Comparison of ENCODE assay signal across 2 cellular contexts in the genomic region with DNA sequence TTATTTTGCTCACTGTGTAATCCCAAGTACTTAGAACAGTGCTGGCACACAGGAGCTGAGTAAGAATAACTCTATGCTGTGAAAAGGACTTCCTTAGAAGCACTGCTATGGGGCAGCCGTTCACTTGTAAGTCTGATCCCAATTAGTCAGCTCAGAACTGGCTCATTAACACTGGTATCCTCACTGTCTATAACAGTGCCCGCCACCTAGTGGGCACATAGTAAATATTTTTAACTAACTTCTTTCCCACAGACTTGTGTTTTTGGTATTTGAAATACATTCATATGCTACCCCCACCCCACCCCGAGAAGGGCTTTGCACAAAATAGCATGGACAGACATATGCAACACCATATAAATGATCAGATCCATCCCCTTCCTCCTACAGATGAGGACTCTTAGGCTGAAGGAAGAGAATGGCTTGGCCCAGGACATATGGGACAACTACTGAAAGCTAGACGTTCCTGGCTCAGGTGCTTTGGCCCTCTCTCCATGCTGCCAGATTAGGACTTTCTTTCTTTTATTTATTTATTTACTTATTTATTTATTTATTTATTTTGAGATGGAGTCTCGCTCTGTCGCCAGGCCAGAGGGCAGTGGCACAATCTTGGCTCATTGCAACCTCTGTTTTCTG.
TF ChIP-seq lines count a peak whose summit lies in the region.

No MANE protein-coding gene starts in this region.

TF ChIP-seq in SK-N-SH, 30 proteins besides CTCF, POLR2A, EP300 and RAD21 (continued from another document):
- TF ChIP-seq, protein P1, sequence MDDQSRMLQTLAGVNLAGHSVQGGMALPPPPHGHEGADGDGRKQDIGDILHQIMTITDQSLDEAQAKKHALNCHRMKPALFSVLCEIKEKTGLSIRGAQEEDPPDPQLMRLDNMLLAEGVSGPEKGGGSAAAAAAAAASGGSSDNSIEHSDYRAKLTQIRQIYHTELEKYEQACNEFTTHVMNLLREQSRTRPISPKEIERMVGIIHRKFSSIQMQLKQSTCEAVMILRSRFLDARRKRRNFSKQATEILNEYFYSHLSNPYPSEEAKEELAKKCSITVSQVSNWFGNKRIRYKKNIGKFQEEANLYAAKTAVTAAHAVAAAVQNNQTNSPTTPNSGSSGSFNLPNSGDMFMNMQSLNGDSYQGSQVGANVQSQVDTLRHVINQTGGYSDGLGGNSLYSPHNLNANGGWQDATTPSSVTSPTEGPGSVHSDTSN (IDR thresholded peaks at IDR 0.05) = no peak

TF ChIP-seq in K562, 482 proteins besides CTCF, POLR2A, EP300 and RAD21 (continued from another document):
- TF ChIP-seq SMC3 (conservative IDR thresholded peaks at IDR 0.05; ENCODE audit: insufficient read depth, low read depth, low read length) = peak; percentile 22; the same call in 1 of the 2 replicates
- peak; percentile 17; the same call in 1 of the 2 replicates for TF ChIP-seq KLF16 (IDR thresholded peaks at IDR 0.05)
- TF ChIP-seq, protein P2, sequence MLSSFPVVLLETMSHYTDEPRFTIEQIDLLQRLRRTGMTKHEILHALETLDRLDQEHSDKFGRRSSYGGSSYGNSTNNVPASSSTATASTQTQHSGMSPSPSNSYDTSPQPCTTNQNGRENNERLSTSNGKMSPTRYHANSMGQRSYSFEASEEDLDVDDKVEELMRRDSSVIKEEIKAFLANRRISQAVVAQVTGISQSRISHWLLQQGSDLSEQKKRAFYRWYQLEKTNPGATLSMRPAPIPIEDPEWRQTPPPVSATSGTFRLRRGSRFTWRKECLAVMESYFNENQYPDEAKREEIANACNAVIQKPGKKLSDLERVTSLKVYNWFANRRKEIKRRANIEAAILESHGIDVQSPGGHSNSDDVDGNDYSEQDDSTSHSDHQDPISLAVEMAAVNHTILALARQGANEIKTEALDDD (IDR thresholded peaks at IDR 0.05) = peak; percentile 67
- TF ChIP-seq, protein P3, sequence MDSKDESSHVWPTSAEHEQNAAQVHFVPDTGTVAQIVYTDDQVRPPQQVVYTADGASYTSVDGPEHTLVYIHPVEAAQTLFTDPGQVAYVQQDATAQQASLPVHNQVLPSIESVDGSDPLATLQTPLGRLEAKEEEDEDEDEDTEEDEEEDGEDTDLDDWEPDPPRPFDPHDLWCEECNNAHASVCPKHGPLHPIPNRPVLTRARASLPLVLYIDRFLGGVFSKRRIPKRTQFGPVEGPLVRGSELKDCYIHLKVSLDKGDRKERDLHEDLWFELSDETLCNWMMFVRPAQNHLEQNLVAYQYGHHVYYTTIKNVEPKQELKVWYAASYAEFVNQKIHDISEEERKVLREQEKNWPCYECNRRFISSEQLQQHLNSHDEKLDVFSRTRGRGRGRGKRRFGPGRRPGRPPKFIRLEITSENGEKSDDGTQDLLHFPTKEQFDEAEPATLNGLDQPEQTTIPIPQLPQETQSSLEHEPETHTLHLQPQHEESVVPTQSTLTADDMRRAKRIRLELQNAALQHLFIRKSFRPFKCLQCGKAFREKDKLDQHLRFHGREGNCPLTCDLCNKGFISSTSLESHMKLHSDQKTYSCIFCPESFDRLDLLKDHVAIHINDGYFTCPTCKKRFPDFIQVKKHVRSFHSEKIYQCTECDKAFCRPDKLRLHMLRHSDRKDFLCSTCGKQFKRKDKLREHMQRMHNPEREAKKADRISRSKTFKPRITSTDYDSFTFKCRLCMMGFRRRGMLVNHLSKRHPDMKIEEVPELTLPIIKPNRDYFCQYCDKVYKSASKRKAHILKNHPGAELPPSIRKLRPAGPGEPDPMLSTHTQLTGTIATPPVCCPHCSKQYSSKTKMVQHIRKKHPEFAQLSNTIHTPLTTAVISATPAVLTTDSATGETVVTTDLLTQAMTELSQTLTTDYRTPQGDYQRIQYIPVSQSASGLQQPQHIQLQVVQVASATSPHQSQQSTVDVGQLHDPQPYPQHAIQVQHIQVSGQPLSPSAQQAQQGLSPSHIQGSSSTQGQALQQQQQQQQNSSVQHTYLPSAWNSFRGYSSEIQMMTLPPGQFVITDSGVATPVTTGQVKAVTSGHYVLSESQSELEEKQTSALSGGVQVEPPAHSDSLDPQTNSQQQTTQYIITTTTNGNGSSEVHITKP (IDR thresholded peaks at IDR 0.05; ENCODE audit: partially characterized antibody) = no peak
